37 cellular contexts compared by ENCODE assay signal in genomic region chr17:39340731-39341130, GRCh38.
"Had no signal": no experiment of that assay in that cellular context is flagged by ENCODE, and none has a peak within 500 bp of the region (broad histone marks: within the 10 kb centered on the region; RNA-seq: fewer than 3 reads in every experiment).

No MANE protein-coding gene starts in this region.

- H3K9me3 Mint-ChIP-seq: activated CD4-positive, alpha-beta memory T cell treated with anti-CD3 and anti-CD28 coated beads, Interleukin-2, amount 10 ng/mL, durations not matched to agents 7 days and 5 days; activated CD4-positive, alpha-beta T cell treated with anti-CD3 and anti-CD28 coated beads, Interleukin-2, amount 10 ng/mL, durations not matched to agents 7 days and 5 days; activated naive CD4-positive, alpha-beta T cell treated with anti-CD3 and anti-CD28 coated beads, Interleukin-2, amount 10 ng/mL, durations not matched to agents 7 days and 5 days; activated naive CD4-positive, alpha-beta T cell treated with anti-CD3 and anti-CD28 coated beads, Interleukin-2, amount 50 U/mL, for 24 hours; activated naive CD8-positive, alpha-beta T cell treated with anti-CD3 and anti-CD28 coated beads, Interleukin-2, amount 10 ng/mL, durations not matched to agents 7 days and 5 days; activated naive CD8-positive, alpha-beta T cell treated with anti-CD3 and anti-CD28 coated beads, Interleukin-2, amount 50 U/mL, for 24 hours; activated T-cell treated with anti-CD3 and anti-CD28 coated beads, Interleukin-2, amount 50 U/mL, for 4 hours; activated T-helper 2 cell treated with anti-CD3 and anti-CD28 coated beads, Interferon-gamma antibody, Interleukin-2, Interleukin-4, amounts not matched to agents 10 μg/mL and 5 μg/mL and 100 μg/mL, durations not matched to agents 14 hours and 24 hours and 36 hours; central memory CD8-positive, alpha-beta T cell; T-helper 1 cell treated with Interleukin-12 subunit alpha and Interleukin-12 subunit beta and Interleukin-4 antibody, amounts not matched to agents 30 μg/mL and 1 μg/mL, for 36 hours; T-helper 2 cell treated with Interferon-gamma antibody and Interleukin-4, amounts not matched to agents 5 μg/mL and 100 μg/mL, for 36 hours had no signal

- H3K4me1 Mint-ChIP-seq: activated CD4-positive, alpha-beta memory T cell treated with anti-CD3 and anti-CD28 coated beads, Interleukin-2, amount 10 ng/mL, durations not matched to agents 7 days and 5 days; activated CD4-positive, alpha-beta T cell treated with anti-CD3 and anti-CD28 coated beads, Interleukin-2, amount 10 ng/mL, durations not matched to agents 7 days and 5 days; activated CD8-positive, alpha-beta memory T cell treated with anti-CD3 and anti-CD28 coated beads, Interleukin-2, amount 10 ng/mL, durations not matched to agents 7 days and 5 days; activated naive CD4-positive, alpha-beta T cell treated with anti-CD3 and anti-CD28 coated beads, Interleukin-2, amount 10 ng/mL, durations not matched to agents 7 days and 5 days; activated naive CD8-positive, alpha-beta T cell treated with anti-CD3 and anti-CD28 coated beads, Interleukin-2, amount 10 ng/mL, durations not matched to agents 7 days and 5 days; activated naive CD8-positive, alpha-beta T cell treated with anti-CD3 and anti-CD28 coated beads, Interleukin-2, amount 50 U/mL, for 24 hours had no signal

- H3K36me3 ChIP-seq: ascending aorta, cardiac muscle cell had no signal

- H3K27me3 Mint-ChIP-seq: activated CD4-positive, alpha-beta memory T cell treated with anti-CD3 and anti-CD28 coated beads, Interleukin-2, amount 10 ng/mL, durations not matched to agents 7 days and 5 days; activated CD4-positive, alpha-beta T cell treated with anti-CD3 and anti-CD28 coated beads for 36 hours; activated CD4-positive, alpha-beta T cell treated with anti-CD3 and anti-CD28 coated beads, Interleukin-2, amount 10 ng/mL, durations not matched to agents 7 days and 5 days; activated CD8-positive, alpha-beta memory T cell treated with anti-CD3 and anti-CD28 coated beads, Interleukin-2, amount 10 ng/mL, durations not matched to agents 7 days and 5 days; activated naive CD4-positive, alpha-beta T cell treated with anti-CD3 and anti-CD28 coated beads, Interleukin-2, amount 10 ng/mL, durations not matched to agents 7 days and 5 days; activated naive CD4-positive, alpha-beta T cell treated with anti-CD3 and anti-CD28 coated beads, Interleukin-2, amount 50 U/mL, for 24 hours; activated naive CD8-positive, alpha-beta T cell; activated naive CD8-positive, alpha-beta T cell treated with anti-CD3 and anti-CD28 coated beads, Interleukin-2, amount 10 ng/mL, durations not matched to agents 7 days and 5 days; activated naive CD8-positive, alpha-beta T cell treated with anti-CD3 and anti-CD28 coated beads, Interleukin-2, amount 50 U/mL, for 24 hours; brain; central memory CD8-positive, alpha-beta T cell had no signal

- H3K27ac ChIP-seq: ascending aorta had no signal

- H3K4me3 ChIP-seq: ascending aorta, cardiac muscle cell had no signal

- FAIRE-seq: bronchial epithelial cell, TTC549 had no signal

- DNase-seq: activated CD4-positive, alpha-beta memory T cell treated with anti-CD3 and anti-CD28 coated beads, Interleukin-2, amount 10 ng/mL, durations not matched to agents 7 days and 5 days; activated CD4-positive, alpha-beta T cell treated with anti-CD3 and anti-CD28 coated beads for 1 hour; activated CD4-positive, alpha-beta T cell treated with anti-CD3 and anti-CD28 coated beads for 36 hours; activated CD4-positive, alpha-beta T cell treated with anti-CD3 and anti-CD28 coated beads for 48 hours; activated CD4-positive, alpha-beta T cell treated with anti-CD3 and anti-CD28 coated beads, Interleukin-2, amount 10 ng/mL, durations not matched to agents 7 days and 5 days; activated CD4-positive, alpha-beta T cell treated with anti-CD3 and anti-CD28 coated beads, Interleukin-2, amount 50 U/mL, for 48 hours; activated CD4-positive, CD25-positive, alpha-beta regulatory T cell; activated CD8-positive, alpha-beta memory T cell treated with anti-CD3 and anti-CD28 coated beads for 24 hours; activated CD8-positive, alpha-beta memory T cell treated with anti-CD3 and anti-CD28 coated beads, Interleukin-2, amount 10 ng/mL, durations not matched to agents 7 days and 5 days; activated CD8-positive, alpha-beta memory T cell treated with anti-CD3 and anti-CD28 coated beads, Interleukin-2, amount 50 U/mL, for 48 hours; activated CD8-positive, alpha-beta T cell treated with anti-CD3 and anti-CD28 coated beads, Interleukin-2, amount 10 ng/mL, durations not matched to agents 7 days and 5 days; activated effector memory CD4-positive, alpha-beta T cell treated with Interleukin-2 at 50 U/mL for 16 hours; activated gamma-delta T cell; activated naive CD4-positive, alpha-beta T cell treated with anti-CD3 and anti-CD28 coated beads, Interleukin-2, amount 10 ng/mL, durations not matched to agents 7 days and 5 days; activated naive CD4-positive, alpha-beta T cell treated with Interleukin-2 at 50 U/mL for 16 hours; activated naive CD8-positive, alpha-beta T cell treated with anti-CD3 and anti-CD28 coated beads, Interleukin-2, amount 10 ng/mL, durations not matched to agents 7 days and 5 days; activated naive CD8-positive, alpha-beta T cell treated with anti-CD3 and anti-CD28 coated beads, Interleukin-2, amount 50 U/mL, for 24 hours; activated T-cell treated with anti-CD3 and anti-CD28 coated beads, Interleukin-2, amount 50 U/mL, for 4 hours; amygdala; anterior cingulate cortex; caudate nucleus; cerebellar nuclear complex; T-helper 1 cell; T-helper 2 cell; T-helper 9 cell had no signal

- H3K4me3 Mint-ChIP-seq: activated CD4-positive, alpha-beta memory T cell treated with anti-CD3 and anti-CD28 coated beads, Interleukin-2, amount 10 ng/mL, durations not matched to agents 7 days and 5 days; activated CD4-positive, alpha-beta T cell treated with anti-CD3 and anti-CD28 coated beads for 36 hours; activated CD4-positive, alpha-beta T cell treated with anti-CD3 and anti-CD28 coated beads, Interleukin-2, amount 10 ng/mL, durations not matched to agents 7 days and 5 days; activated CD8-positive, alpha-beta memory T cell treated with anti-CD3 and anti-CD28 coated beads, Interleukin-2, amount 10 ng/mL, durations not matched to agents 7 days and 5 days; activated CD8-positive, alpha-beta T cell treated with anti-CD3 and anti-CD28 coated beads, Interleukin-2, amount 10 ng/mL, durations not matched to agents 7 days and 5 days; activated naive CD4-positive, alpha-beta T cell treated with anti-CD3 and anti-CD28 coated beads, Interleukin-2, amount 10 ng/mL, durations not matched to agents 7 days and 5 days; activated naive CD4-positive, alpha-beta T cell treated with anti-CD3 and anti-CD28 coated beads, Interleukin-2, amount 50 U/mL, for 24 hours; activated naive CD8-positive, alpha-beta T cell; activated naive CD8-positive, alpha-beta T cell treated with anti-CD3 and anti-CD28 coated beads, Interleukin-2, amount 10 ng/mL, durations not matched to agents 7 days and 5 days; activated naive CD8-positive, alpha-beta T cell treated with anti-CD3 and anti-CD28 coated beads, Interleukin-2, amount 50 U/mL, for 24 hours; activated T-cell treated with anti-CD3 and anti-CD28 coated beads, Interleukin-2, amount 50 U/mL, for 4 hours; brain; central memory CD8-positive, alpha-beta T cell; T-helper 1 cell treated with Interleukin-12 subunit alpha and Interleukin-12 subunit beta and Interleukin-4 antibody, amounts not matched to agents 30 μg/mL and 1 μg/mL, for 36 hours; T-helper 2 cell treated with Interferon-gamma antibody and Interleukin-4, amounts not matched to agents 5 μg/mL and 100 μg/mL, for 36 hours had no signal

- H3K9me3 ChIP-seq: ascending aorta had no signal

- ATAC-seq: activated CD4-positive, alpha-beta T cell treated with anti-CD3 and anti-CD28 coated beads for 36 hours; activated CD4-positive, CD25-positive, alpha-beta regulatory T cell treated with anti-CD3 and anti-CD28 coated beads, Interleukin-2, amount 50 U/mL, for 24 hours; activated CD8-positive, alpha-beta memory T cell treated with anti-CD3 and anti-CD28 coated beads, Interleukin-2, amount 10 ng/mL, durations not matched to agents 7 days and 5 days; activated CD8-positive, alpha-beta T cell treated with anti-CD3 and anti-CD28 coated beads, Interleukin-2, amount 10 ng/mL, durations not matched to agents 7 days and 5 days; activated naive CD8-positive, alpha-beta T cell treated with anti-CD3 and anti-CD28 coated beads, Interleukin-2, amount 50 U/mL, for 24 hours; activated T-cell treated with anti-CD3 and anti-CD28 coated beads, Interleukin-2, amount 50 U/mL, for 4 hours had no signal

- H3K27ac Mint-ChIP-seq: activated CD4-positive, alpha-beta memory T cell treated with anti-CD3 and anti-CD28 coated beads, Interleukin-2, amount 10 ng/mL, durations not matched to agents 7 days and 5 days; activated CD4-positive, alpha-beta T cell treated with anti-CD3 and anti-CD28 coated beads for 36 hours; activated CD4-positive, alpha-beta T cell treated with anti-CD3 and anti-CD28 coated beads, Interleukin-2, amount 10 ng/mL, durations not matched to agents 7 days and 5 days; activated CD8-positive, alpha-beta memory T cell treated with anti-CD3 and anti-CD28 coated beads, Interleukin-2, amount 10 ng/mL, durations not matched to agents 7 days and 5 days; activated CD8-positive, alpha-beta T cell treated with anti-CD3 and anti-CD28 coated beads, Interleukin-2, amount 10 ng/mL, durations not matched to agents 7 days and 5 days; activated naive CD4-positive, alpha-beta T cell treated with anti-CD3 and anti-CD28 coated beads, Interleukin-2, amount 10 ng/mL, durations not matched to agents 7 days and 5 days; activated naive CD4-positive, alpha-beta T cell treated with anti-CD3 and anti-CD28 coated beads, Interleukin-2, amount 50 U/mL, for 24 hours; activated naive CD8-positive, alpha-beta T cell; activated naive CD8-positive, alpha-beta T cell treated with anti-CD3 and anti-CD28 coated beads, Interleukin-2, amount 10 ng/mL, durations not matched to agents 7 days and 5 days; activated naive CD8-positive, alpha-beta T cell treated with anti-CD3 and anti-CD28 coated beads, Interleukin-2, amount 50 U/mL, for 24 hours; activated T-helper 2 cell treated with anti-CD3 and anti-CD28 coated beads, Interferon-gamma antibody, Interleukin-2, Interleukin-4, amounts not matched to agents 10 μg/mL and 5 μg/mL and 100 μg/mL, durations not matched to agents 14 hours and 24 hours and 36 hours; brain; T-helper 1 cell treated with Interleukin-12 subunit alpha and Interleukin-12 subunit beta and Interleukin-4 antibody, amounts not matched to agents 30 μg/mL and 1 μg/mL, for 36 hours; T-helper 2 cell treated with Interferon-gamma antibody and Interleukin-4, amounts not matched to agents 5 μg/mL and 100 μg/mL, for 36 hours had no signal

- H3K27me3 ChIP-seq: ascending aorta, cardiac muscle cell had no signal

- H3K4me1 ChIP-seq: ascending aorta had no signal
